ENCODE assay signal across 8 cellular contexts in genomic region chr21:29018540-29018939, GRCh38. TPM values are rescaled to one million over a fixed set of nuclear protein-coding genes. Genes with fewer than 3 reads are reported as not detected.
DNase-seq lines count a peak whose midpoint lies in the region; ATAC-seq and TF ChIP-seq lines count a peak whose summit lies in the region.

No MANE protein-coding gene starts in this region.

- H3K27me3 ChIP-seq in skeletal muscle tissue (ENCODE audit: control insufficient read depth in 3 of 3, insufficient read depth in 3 of 3, low read length in 3 of 3): no peaks in the 10 kb centered on the region

- H3K4me3 Mint-ChIP-seq in WTC11: peak overlapping the region; percentile 89

- H3K4me1 Mint-ChIP-seq in WTC11: peaks cover 13% of the 10 kb centered on the region

- H3K9me3 Mint-ChIP-seq in WTC11: no peaks in the 10 kb centered on the region

- H3K9me3 ChIP-seq in skeletal muscle tissue (ENCODE audit: control insufficient read depth in 3 of 3, low read length in 3 of 3): no peaks in the 10 kb centered on the region

- DNase-seq in NCI-H510A treated with DMSO at 0.1 percent for 48 hours (lab: John Stamatoyannopoulos, UW) (peak; percentile 33), NCI-H510A (lab: John Stamatoyannopoulos, UW) (no peak), WTC11 (ENCODE audit: low spot score) (no peak), left ventricle myocardium superior (no peak), SK-N-DZ (ENCODE audit: low spot score) (no peak), kidney glomerular epithelial cell (lab: John Stamatoyannopoulos, UW) (no peak)

- no peak for TF ChIP-seq CTCF in WTC11 (IDR thresholded peaks at IDR 0.05)

- ATAC-seq in HG03066 (IDR thresholded peaks at IDR 0.05; ENCODE audit: low read depth, unreplicated experiment) (peak; percentile 11), WTC11 (peak; percentile 16), left ventricle myocardium superior (peak; percentile 35)

- H3K9ac ChIP-seq in skeletal muscle tissue (ENCODE audit: low read depth in 1 of 3, low read length in 3 of 3): peak overlapping the region; percentile 84 to 94 (median 94)

- intact Hi-C loops in left ventricle myocardium superior (cut with micrococcal nuclease): no loop called here

- H3K36me3 ChIP-seq in skeletal muscle tissue (ENCODE audit: control insufficient read depth in 3 of 3, insufficient read depth in 3 of 3, low read length in 3 of 3): peaks cover 0 to 3% (median 0%) of the 10 kb centered on the region in 3 donors

- no peaks in the 10 kb centered on the region for H3K36me3 Mint-ChIP-seq in WTC11

- no peaks in the 10 kb centered on the region for H3K27me3 Mint-ChIP-seq in WTC11 (ENCODE audit: low read depth)

- H3K27ac Mint-ChIP-seq in WTC11: peak overlapping the region; percentile 82

- peaks cover 10 to 13% (median 11%) of the 10 kb centered on the region in 3 donors for H3K4me1 ChIP-seq in skeletal muscle tissue (ENCODE audit: control insufficient read depth in 3 of 3, insufficient read depth in 3 of 3, low read length in 3 of 3)

- CTCF ChIA-PET in WTC11 (lab: Charles Lee): no interaction called here

- POLR2A ChIA-PET in WTC11 (lab: Charles Lee): interaction anchor here (1.1 to 1.8 kb wide), 2 partner anchors 16 to 26 kb away, joined by 5 to 22 read pairs; partner anchors contain the start of gene LTN1

- peak overlapping the region; percentile 88 to 96 (median 96) for H3K4me3 ChIP-seq in skeletal muscle tissue (ENCODE audit: low read length in 3 of 3)

- peak overlapping the region; percentile 75 for H3K27ac ChIP-seq in skeletal muscle tissue (ENCODE audit: low read depth, low read length)

TF ChIP-seq in WTC11, 78 proteins besides CTCF, POLR2A, EP300 and RAD21:
- TF ChIP-seq MLX (CRISPR knock-in tag; IDR thresholded peaks at IDR 0.05) (no peak), ZMAT4 (CRISPR knock-in tag; IDR thresholded peaks at IDR 0.05) (no peak), ZNF281 (CRISPR knock-in tag; IDR thresholded peaks at IDR 0.05) (no peak), JAZF1 (CRISPR knock-in tag; IDR thresholded peaks at IDR 0.05) (no peak), OVOL2 (CRISPR knock-in tag; IDR thresholded peaks at IDR 0.05; ENCODE audit: borderline replicate concordance) (no peak), HMGA2 (CRISPR knock-in tag; IDR thresholded peaks at IDR 0.05) (no peak), NFE2L1 (CRISPR knock-in tag; IDR thresholded peaks at IDR 0.05) (no peak), ZNF425 (CRISPR knock-in tag; conservative IDR thresholded peaks at IDR 0.05) (no peak), SOX15 (CRISPR knock-in tag; IDR thresholded peaks at IDR 0.05) (no peak), IRF2 (CRISPR knock-in tag; IDR thresholded peaks at IDR 0.05; ENCODE audit: borderline replicate concordance, low read depth) (no peak), MXD4 (CRISPR knock-in tag; IDR thresholded peaks at IDR 0.05; ENCODE audit: borderline replicate concordance) (no peak), FOXK1 (CRISPR knock-in tag; IDR thresholded peaks at IDR 0.05) (no peak)

RNA-seq across cellular contexts. Expression of gene RWDD2B, which starts 0.6 kb away (rescaled TPM):
- total RNA-seq in WTC11 (2021) (8.7 to 10.4 TPM (median 9.4 TPM) in 3 replicates), left ventricle myocardium superior (15.2 TPM), skeletal muscle tissue (12.5 TPM)
- polyA plus RNA-seq in SK-N-DZ (2014; cell fraction: cytosol; rRNA removed): 14.8 and 15.7 TPM in 2 replicates
- polyA plus RNA-seq in SK-N-DZ (2014; cell fraction: nucleus; rRNA removed): 8.6 and 10.6 TPM in 2 replicates

RNA-seq across cellular contexts. Expression of gene USP16, which starts 5.9 kb away (rescaled TPM):
- total RNA-seq in WTC11 (2021) (19.4 to 20.8 TPM (median 19.4 TPM) in 3 replicates), left ventricle myocardium superior (30.5 TPM), skeletal muscle tissue (17.2 TPM)
- 28.3 and 29.2 TPM in 2 replicates for polyA plus RNA-seq in SK-N-DZ (2014; cell fraction: cytosol; rRNA removed)
- polyA plus RNA-seq in SK-N-DZ (2014; cell fraction: nucleus; rRNA removed): 33.3 and 36.1 TPM in 2 replicates

RNA-seq across cellular contexts. Expression of gene LTN1, which starts 25.9 kb away (rescaled TPM):
- total RNA-seq in WTC11 (2021) (18.9 to 23.0 TPM (median 21.1 TPM) in 3 replicates), left ventricle myocardium superior (18.1 TPM), skeletal muscle tissue (27.1 TPM)
- polyA plus RNA-seq in SK-N-DZ (2014; cell fraction: cytosol; rRNA removed): 14.8 and 21.2 TPM in 2 replicates
- polyA plus RNA-seq in SK-N-DZ (2014; cell fraction: nucleus; rRNA removed): 28.8 and 38.9 TPM in 2 replicates

RNA-seq across cellular contexts. Expression of gene CCT8, which starts 54.9 kb away (rescaled TPM):
- total RNA-seq in WTC11 (2021) (329 to 335 TPM (median 333 TPM) in 3 replicates), left ventricle myocardium superior (108 TPM), skeletal muscle tissue (176 TPM)
- 337 and 354 TPM in 2 replicates for polyA plus RNA-seq in SK-N-DZ (2014; cell fraction: cytosol; rRNA removed)
- 193 and 255 TPM in 2 replicates for polyA plus RNA-seq in SK-N-DZ (2014; cell fraction: nucleus; rRNA removed)
